1 cellular context compared by ENCODE assay signal in genomic region chr21:42892931-42893660, GRCh38.
TF ChIP-seq lines count a peak whose summit lies in the region.

Gene NDUFV3 (plus strand): TSS chr21:42893309. CDS start chr21:42893334, 25 bp downstream.

TF ChIP-seq in HepG2, 621 proteins besides CTCF, POLR2A, EP300 and RAD21 (continued from another document and continues in another):
- TF ChIP-seq SALL1 (CRISPR knock-in tag; IDR thresholded peaks at IDR 0.05), result peak; percentile 48; the same call in 1 of the 2 replicates
- TF ChIP-seq ZNF775 (CRISPR knock-in tag; IDR thresholded peaks at IDR 0.05; ENCODE audit: borderline replicate concordance), result no peak; the same call in 1 of the 2 replicates
- TF ChIP-seq ZIK1 (CRISPR knock-in tag; IDR thresholded peaks at IDR 0.05; ENCODE audit: borderline replicate concordance, low read depth), result no peak
- TF ChIP-seq ZNF883 (CRISPR knock-in tag; IDR thresholded peaks at IDR 0.05; ENCODE audit: not compliant biosample characterization), result peak; percentile 55
- peak; percentile 87 for TF ChIP-seq NFYB (CRISPR knock-in tag; IDR thresholded peaks at IDR 0.05)
- no peak for TF ChIP-seq ZNF44 (CRISPR knock-in tag; IDR thresholded peaks at IDR 0.05)
- TF ChIP-seq ZNF691 (CRISPR knock-in tag; IDR thresholded peaks at IDR 0.05; ENCODE audit: borderline replicate concordance, low read depth), result no peak
- TF ChIP-seq RELA (CRISPR knock-in tag; IDR thresholded peaks at IDR 0.05), result no peak; the same call in 1 of the 2 replicates
- TF ChIP-seq CENPT (CRISPR knock-in tag; IDR thresholded peaks at IDR 0.05; ENCODE audit: low read depth), result no peak
- peak; percentile 43; the same call in 1 of the 2 replicates for TF ChIP-seq ZNF761 (CRISPR knock-in tag; conservative IDR thresholded peaks at IDR 0.05)
- no peak for TF ChIP-seq RNF219 (CRISPR knock-in tag; IDR thresholded peaks at IDR 0.05)
- TF ChIP-seq KDM3A (CRISPR knock-in tag; IDR thresholded peaks at IDR 0.05; ENCODE audit: low read depth), result 0 out of 2 replicates have a peak, but pooled peaks have one; percentile 74
- TF ChIP-seq ZNF703 (CRISPR knock-in tag; IDR thresholded peaks at IDR 0.05; ENCODE audit: borderline replicate concordance), result peak; percentile 1; the same call in 1 of the 2 replicates
- no peak for TF ChIP-seq ZNF879 (CRISPR knock-in tag; IDR thresholded peaks at IDR 0.05)
- TF ChIP-seq KAT2B (IDR thresholded peaks at IDR 0.05; ENCODE audit: borderline replicate concordance, low read depth, low read length), result no peak
- no peak for TF ChIP-seq ZNF468 (CRISPR knock-in tag; IDR thresholded peaks at IDR 0.05)
- TF ChIP-seq BCL6 (CRISPR knock-in tag; IDR thresholded peaks at IDR 0.05), result no peak; the same call in 1 of the 2 replicates
- TF ChIP-seq ZNF33B (CRISPR knock-in tag; IDR thresholded peaks at IDR 0.05), result peak; percentile 16; the same call in 1 of the 2 replicates
- no peak for TF ChIP-seq ZMAT3 (CRISPR knock-in tag; conservative IDR thresholded peaks at IDR 0.05)
- TF ChIP-seq ZMYM3 (CRISPR knock-in tag; IDR thresholded peaks at IDR 0.05), result no peak
- TF ChIP-seq ZNF772 (CRISPR knock-in tag; IDR thresholded peaks at IDR 0.05), result peak; percentile 70; the same call in 1 of the 2 replicates
- TF ChIP-seq RBAK (CRISPR knock-in tag; IDR thresholded peaks at IDR 0.05), result no peak
- peak; percentile 75; the same call in 1 of the 2 replicates for TF ChIP-seq NR1H2 (CRISPR knock-in tag; IDR thresholded peaks at IDR 0.05; ENCODE audit: borderline replicate concordance, low read depth)
- peak; percentile 78; the same call in 1 of the 2 replicates for TF ChIP-seq SPEN (CRISPR knock-in tag; IDR thresholded peaks at IDR 0.05; ENCODE audit: low read depth)
- no peak for TF ChIP-seq RORA (CRISPR knock-in tag; IDR thresholded peaks at IDR 0.05)
- no peak for TF ChIP-seq MIER2 (CRISPR knock-in tag; IDR thresholded peaks at IDR 0.05)
- peak; percentile 90 for TF ChIP-seq ZFP91 (CRISPR knock-in tag; IDR thresholded peaks at IDR 0.05; ENCODE audit: borderline replicate concordance)
- no peak for TF ChIP-seq TBX3 (IDR thresholded peaks at IDR 0.05; ENCODE audit: borderline replicate concordance)
- peak; percentile 85 for TF ChIP-seq ZNF790 (CRISPR knock-in tag; IDR thresholded peaks at IDR 0.05; ENCODE audit: borderline replicate concordance)
- TF ChIP-seq HNRNPH1 (optimal IDR thresholded peaks at IDR 0.05; ENCODE audit: low read depth, low read length), result peak; percentile 39
- peak; percentile 69 for TF ChIP-seq IKZF4 (CRISPR knock-in tag; IDR thresholded peaks at IDR 0.05; ENCODE audit: borderline replicate concordance, low read depth, not compliant biosample characterization)
- TF ChIP-seq KDM4B (CRISPR knock-in tag; IDR thresholded peaks at IDR 0.05), result no peak
- TF ChIP-seq MAF1 (CRISPR knock-in tag; IDR thresholded peaks at IDR 0.05; ENCODE audit: borderline replicate concordance), result peak; percentile 57; the same call in 1 of the 2 replicates
- TF ChIP-seq THAP9 (CRISPR knock-in tag; IDR thresholded peaks at IDR 0.05; ENCODE audit: borderline replicate concordance), result peak; percentile 77; the same call in 1 of the 2 replicates
- 0 out of 2 replicates have a peak, but pooled peaks have one; percentile 12 for TF ChIP-seq KDM5A (IDR thresholded peaks at IDR 0.05; ENCODE audit: borderline replicate concordance, low read length)
- TF ChIP-seq ZNF138 (CRISPR knock-in tag; IDR thresholded peaks at IDR 0.05; ENCODE audit: low read depth), result peak; percentile 81; the same call in 1 of the 2 replicates
- TF ChIP-seq HNF4A (CRISPR knock-in tag; IDR thresholded peaks at IDR 0.05), result no peak
- TF ChIP-seq POGZ (CRISPR knock-in tag; IDR thresholded peaks at IDR 0.05), result peak; percentile 82
- TF ChIP-seq TARDBP (CRISPR knock-in tag; IDR thresholded peaks at IDR 0.05), result no peak
- no peak; the same call in 1 of the 2 replicates for TF ChIP-seq ZNF280D (CRISPR knock-in tag; IDR thresholded peaks at IDR 0.05)
- peak; percentile 27; the same call in 1 of the 2 replicates for TF ChIP-seq ZNF143 (CRISPR knock-in tag; IDR thresholded peaks at IDR 0.05)
- TF ChIP-seq HHEX (CRISPR knock-in tag; IDR thresholded peaks at IDR 0.05), result no peak
- 0 out of 2 replicates have a peak, but pooled peaks have one; percentile 9 for TF ChIP-seq ZNF12 (CRISPR knock-in tag; IDR thresholded peaks at IDR 0.05)
- 0 out of 2 replicates have a peak, but pooled peaks have one; percentile 40 for TF ChIP-seq ZNF792 (CRISPR knock-in tag; IDR thresholded peaks at IDR 0.05)
- no peak for TF ChIP-seq ZNF343 (CRISPR knock-in tag; IDR thresholded peaks at IDR 0.05)
- TF ChIP-seq YEATS2 (CRISPR knock-in tag; IDR thresholded peaks at IDR 0.05; ENCODE audit: borderline replicate concordance), result peak; percentile 71
- peak in 1 of 2 experiments; percentile 11; a peak in 1 of 4 replicates for TF ChIP-seq ATF4 (CRISPR knock-in tag; IDR thresholded peaks at IDR 0.05)
- no peak for TF ChIP-seq MAFF (IDR thresholded peaks at IDR 0.05; ENCODE audit: low read depth, low read length)
- peak; percentile 7 for TF ChIP-seq PHF5A (CRISPR knock-in tag; IDR thresholded peaks at IDR 0.05; ENCODE audit: low read depth, unreplicated experiment)
- peak; percentile 45; the same call in 1 of the 2 replicates for TF ChIP-seq ATF2 (CRISPR knock-in tag; IDR thresholded peaks at IDR 0.05)
- TF ChIP-seq ASH2L (IDR thresholded peaks at IDR 0.05; ENCODE audit: insufficient read length, low read depth, low read length), result no peak
- TF ChIP-seq IRF1 (CRISPR knock-in tag; IDR thresholded peaks at IDR 0.05; ENCODE audit: low read depth), result no peak
- no peak for TF ChIP-seq FOXK2 (IDR thresholded peaks at IDR 0.05)
- TF ChIP-seq SRSF9 (IDR thresholded peaks at IDR 0.05; ENCODE audit: borderline replicate concordance, insufficient read depth, low read depth, low read length, poor library complexity, severe bottlenecking), result no peak
- no peak for TF ChIP-seq SIN3B (IDR thresholded peaks at IDR 0.05; ENCODE audit: low read length)
